In the genomic region with DNA sequence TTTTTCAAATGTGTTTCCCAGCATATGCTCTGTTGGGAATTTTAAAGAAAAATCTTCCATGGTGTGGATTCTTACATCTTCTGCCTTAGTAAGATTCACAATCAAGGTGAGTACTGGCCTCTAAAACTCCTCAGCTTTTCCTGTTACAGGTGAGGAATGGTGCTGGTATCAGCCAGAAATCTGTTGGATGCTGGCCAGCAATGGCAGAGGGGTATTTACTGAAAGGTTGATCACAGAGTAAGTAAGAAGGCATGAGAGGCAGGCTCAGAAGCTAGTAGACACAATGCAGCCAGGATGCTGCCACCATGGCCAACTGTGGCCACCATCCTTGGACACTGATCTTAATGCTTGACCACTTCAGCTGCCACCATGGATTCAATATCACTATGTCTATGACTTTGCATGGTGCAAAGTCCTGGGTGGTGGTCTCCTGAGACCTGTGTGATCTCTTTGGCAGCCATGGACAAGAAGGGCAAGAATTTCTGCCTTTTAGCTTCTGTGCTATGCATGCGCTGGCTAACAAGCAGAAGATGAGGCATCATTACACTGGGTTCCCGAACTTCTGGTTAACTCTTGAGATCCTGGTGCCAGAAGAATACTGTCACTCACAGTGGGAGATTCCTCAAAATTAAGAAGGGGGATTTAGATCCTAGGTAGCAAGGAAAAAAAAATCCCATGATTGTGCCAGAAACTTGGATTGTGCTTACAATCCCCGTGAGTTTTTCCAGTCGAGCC, we compare ENCODE assay signal across 15 cellular contexts.
DNase-seq lines count a peak whose midpoint lies in the region; ATAC-seq and TF ChIP-seq lines count a peak whose summit lies in the region.
"Had no signal": no experiment of that assay in that cellular context is flagged by ENCODE, and none has a peak within 500 bp of the region (broad histone marks: within the 10 kb centered on the region; RNA-seq: fewer than 3 reads in every experiment).

No MANE protein-coding gene starts in this region.

- H3K4me3 ChIP-seq in body of pancreas (no peak overlapping the region), psoas muscle (peak overlapping the region; percentile 11)
- H3K4me3 ChIP-seq: SJSA1 had no signal

- H3K36me3 ChIP-seq in body of pancreas (replicated peaks in 1 of 2; ENCODE audit: insufficient read depth in 1 of 2, low read depth in 2 of 2) (no peaks in the 10 kb centered on the region), psoas muscle (ENCODE audit: insufficient read depth in 1 of 2, low read depth in 1 of 2) (no peaks in the 10 kb centered on the region)
- H3K36me3 ChIP-seq: brain microvascular endothelial cell, SJSA1 had no signal

- ATAC-seq in body of pancreas (peak; percentile 61), psoas muscle (peak in 3 of 4 donors; percentile 30 to 41 (median 35)), HG03039 (IDR thresholded peaks at IDR 0.05; ENCODE audit: unreplicated experiment) (no peak)
- ATAC-seq: natural killer cell had no signal

- DNase-seq in DMS53 (lab: John Stamatoyannopoulos, UW) (peak; percentile 71), NCI-H1105 treated with DMSO at 0.1 percent for 48 hours (lab: John Stamatoyannopoulos, UW) (peak; percentile 39), body of pancreas (peak; percentile 32 to 52 (median 46)), psoas muscle (no peak), KBM-7 (no peak), cortex of kidney (lab: John Stamatoyannopoulos, UW) (no peak)
- DNase-seq: activated CD4-positive, alpha-beta T cell treated with anti-CD3 and anti-CD28 coated beads, Interleukin-2, amount 10 ng/mL, durations not matched to agents 24 days and 14 days; activated T-cell treated with anti-CD3 and anti-CD28 coated beads for 4 hours; AML-193; brain microvascular endothelial cell; dermis blood vessel endothelial cell; natural killer cell had no signal

- intact Hi-C loops in body of pancreas (cut with DNase I) (no loop called here), psoas muscle (cut with DNase I) (no loop called here)

- 11 to 22% methylated on average over 4 of the region's 4 CpGs for WGBS in body of pancreas, 2 donors
- 24 to 32% (median 28%) methylated on average over 4 of the region's 4 CpGs for WGBS in psoas muscle, 3 donors

- TF ChIP-seq CTCF in body of pancreas (IDR thresholded peaks at IDR 0.05) (no peak), psoas muscle (IDR thresholded peaks at IDR 0.05) (no peak)

- H3K9me3 ChIP-seq in body of pancreas (no peaks in the 10 kb centered on the region), psoas muscle (no peaks in the 10 kb centered on the region)
- H3K9me3 ChIP-seq: SJSA1 had no signal

- TF ChIP-seq POLR2A in body of pancreas (IDR thresholded peaks at IDR 0.05): no peak

- in situ Hi-C loops in KBM-7 (cut with MboI; ENCODE audit: low pct_unique_long_range_greater_than_20kb, low sequenced_read_pairs): no loop called here

- H3K27ac ChIP-seq in body of pancreas: peak overlapping the region; percentile 55 to 90 (median 84)
- H3K27ac ChIP-seq in psoas muscle: peak overlapping the region; percentile 46
- H3K27ac ChIP-seq: brain microvascular endothelial cell, epithelial cell of prostate, SJSA1 had no signal

- H3K4me1 ChIP-seq in body of pancreas (peaks cover 32% of the 10 kb centered on the region), psoas muscle (peaks cover 5% of the 10 kb centered on the region)
- H3K4me1 ChIP-seq: SJSA1 had no signal

- H3K27me3 ChIP-seq in body of pancreas (no peaks in the 10 kb centered on the region), psoas muscle (ENCODE audit: insufficient read depth in 3 of 3, low read length in 2 of 3) (no peaks in the 10 kb centered on the region)
- H3K27me3 ChIP-seq: brain microvascular endothelial cell, SJSA1 had no signal

Comparison
In these comparisons a context has a peak if more than half of its experiments do, and no peak if none do; other contexts are left out.
1. DNase-seq: peak in DMS53 (single experiment), NCI-H1105 treated with DMSO at 0.1 percent for 48 hours (single experiment) and body of pancreas (4 of 4); none in psoas muscle (0 of 2), KBM-7 (single experiment) and cortex of kidney (single experiment).